ENCODE assay signal across 1 cellular context in genomic region chr7:149873074-149873967, GRCh38.
TF ChIP-seq lines count a peak whose summit lies in the region.

No MANE protein-coding gene starts in this region.

TF ChIP-seq in WTC11, 78 proteins besides CTCF, POLR2A, EP300 and RAD21 (continued from another document and continues in another):
- TF ChIP-seq ZNF512 (CRISPR knock-in tag; IDR thresholded peaks at IDR 0.05; ENCODE audit: borderline replicate concordance) (no peak), ZSCAN18 (CRISPR knock-in tag; IDR thresholded peaks at IDR 0.05) (no peak), SMAD3 (CRISPR knock-in tag; IDR thresholded peaks at IDR 0.05; ENCODE audit: borderline replicate concordance) (peak; percentile 66; the same call in 1 of the 2 replicates), ZNF423 (CRISPR knock-in tag; IDR thresholded peaks at IDR 0.05) (peak; percentile 88), CREB1 (CRISPR knock-in tag; IDR thresholded peaks at IDR 0.05) (0 out of 2 replicates have a peak, but pooled peaks have one; percentile 58), HMGA2 (CRISPR knock-in tag; IDR thresholded peaks at IDR 0.05) (no peak), ARID4B (CRISPR knock-in tag; IDR thresholded peaks at IDR 0.05; ENCODE audit: borderline replicate concordance) (peak; percentile 32; the same call in 1 of the 2 replicates), JAZF1 (CRISPR knock-in tag; IDR thresholded peaks at IDR 0.05) (no peak), NFATC4 (CRISPR knock-in tag; IDR thresholded peaks at IDR 0.05) (no peak), FOXJ3 (CRISPR knock-in tag; IDR thresholded peaks at IDR 0.05; ENCODE audit: borderline replicate concordance) (no peak), HMGXB4 (CRISPR knock-in tag; IDR thresholded peaks at IDR 0.05) (peak; percentile 81), MLX (CRISPR knock-in tag; IDR thresholded peaks at IDR 0.05) (no peak), NR2C2 (CRISPR knock-in tag; IDR thresholded peaks at IDR 0.05) (no peak), JUN (CRISPR knock-in tag; IDR thresholded peaks at IDR 0.05) (no peak), USF2 (CRISPR knock-in tag; IDR thresholded peaks at IDR 0.05) (no peak), ZNF232 (CRISPR knock-in tag; IDR thresholded peaks at IDR 0.05) (no peak), ESRRA (CRISPR knock-in tag; IDR thresholded peaks at IDR 0.05; ENCODE audit: borderline replicate concordance) (peak; percentile 62; the same call in 1 of the 2 replicates), RORB (CRISPR knock-in tag; IDR thresholded peaks at IDR 0.05) (no peak), E2F5 (CRISPR knock-in tag; IDR thresholded peaks at IDR 0.05) (0 out of 2 replicates have a peak, but pooled peaks have one; percentile 60), ETV6 (CRISPR knock-in tag; IDR thresholded peaks at IDR 0.05) (no peak; the same call in 1 of the 2 replicates), GRHL2 (CRISPR knock-in tag; IDR thresholded peaks at IDR 0.05; ENCODE audit: insufficient replicate concordance, severe bottlenecking) (no peak), IRF2 (CRISPR knock-in tag; IDR thresholded peaks at IDR 0.05; ENCODE audit: borderline replicate concordance, low read depth) (no peak), ZNF138 (CRISPR knock-in tag; conservative IDR thresholded peaks at IDR 0.05) (no peak), FOXP1 (CRISPR knock-in tag; IDR thresholded peaks at IDR 0.05; ENCODE audit: borderline replicate concordance) (peak; percentile 21; the same call in 1 of the 2 replicates), TCF7 (CRISPR knock-in tag; IDR thresholded peaks at IDR 0.05; ENCODE audit: low read depth) (no peak), EMX1 (CRISPR knock-in tag; IDR thresholded peaks at IDR 0.05) (no peak), ZNF671 (CRISPR knock-in tag; IDR thresholded peaks at IDR 0.05) (no peak), CDX4 (CRISPR knock-in tag; IDR thresholded peaks at IDR 0.05; ENCODE audit: borderline replicate concordance) (no peak), ZNF317 (CRISPR knock-in tag; IDR thresholded peaks at IDR 0.05; ENCODE audit: borderline replicate concordance, low read depth) (no peak), ZMAT4 (CRISPR knock-in tag; IDR thresholded peaks at IDR 0.05) (no peak), AR (CRISPR knock-in tag; IDR thresholded peaks at IDR 0.05) (no peak), ATF3 (CRISPR knock-in tag; conservative IDR thresholded peaks at IDR 0.05) (no peak), GTF2I (CRISPR knock-in tag; conservative IDR thresholded peaks at IDR 0.05) (no peak), ZBTB43 (CRISPR knock-in tag; IDR thresholded peaks at IDR 0.05) (no peak; the same call in 1 of the 2 replicates), ZBTB21 (CRISPR knock-in tag; IDR thresholded peaks at IDR 0.05; ENCODE audit: borderline replicate concordance) (no peak), ATF6 (CRISPR knock-in tag; IDR thresholded peaks at IDR 0.05) (no peak), MAX (CRISPR knock-in tag; IDR thresholded peaks at IDR 0.05) (no peak)
